Comparison of ENCODE assay signal across 18 cellular contexts in the genomic region with DNA sequence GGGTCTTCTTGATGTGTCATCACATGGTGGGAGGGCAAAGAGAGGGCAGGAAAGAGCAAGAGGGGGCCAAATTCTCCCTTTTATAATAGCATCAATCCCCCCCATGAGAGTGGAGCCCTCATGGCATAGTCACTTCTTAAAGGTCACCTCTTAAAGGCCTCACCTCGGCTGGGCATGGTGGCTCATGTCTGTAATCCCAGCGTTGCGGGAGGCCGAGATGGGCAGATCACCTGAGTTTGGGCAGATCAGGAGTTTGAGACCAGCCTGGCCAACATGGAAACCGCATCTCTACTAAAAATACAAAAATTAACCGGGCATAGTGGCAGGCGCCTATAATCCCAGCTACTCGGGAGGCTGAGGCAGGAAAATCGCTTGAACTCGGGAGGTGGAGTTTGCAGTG.
"Had no signal": no experiment of that assay in that cellular context is flagged by ENCODE, and none has a peak within 500 bp of the region (broad histone marks: within the 10 kb centered on the region; RNA-seq: fewer than 3 reads in every experiment).

No MANE protein-coding gene starts in this region.

- DNase-seq: colonic mucosa; cortex of kidney; effector CD8-positive, alpha-beta T cell; effector memory CD8-positive, alpha-beta T cell; endodermal cell; foreskin keratinocyte; heart left ventricle; hypothalamus; immature natural killer cell; left cardiac atrium; left lung; left ventricle myocardium superior; lower lobe of right lung; mesenchymal stem cell; midbrain; naive thymus-derived CD4-positive, alpha-beta T cell had no signal

- H3K27ac Mint-ChIP-seq: dendritic cell treated with granulocyte-macrophage colony-stimulating factor and Interleukin-4, amounts not matched to agents 40 ng/mL and 50 ng/mL, for 4 days; effector memory CD8-positive, alpha-beta T cell; endodermal cell; immature natural killer cell had no signal

- H3K27me3 Mint-ChIP-seq: dendritic cell treated with granulocyte-macrophage colony-stimulating factor and Interleukin-4, amounts not matched to agents 40 ng/mL and 50 ng/mL, for 4 days; effector memory CD8-positive, alpha-beta T cell; naive thymus-derived CD4-positive, alpha-beta T cell had no signal

- H3K4me3 Mint-ChIP-seq: dendritic cell treated with granulocyte-macrophage colony-stimulating factor and Interleukin-4, amounts not matched to agents 40 ng/mL and 50 ng/mL, for 4 days; effector memory CD8-positive, alpha-beta T cell; endodermal cell; immature natural killer cell; naive thymus-derived CD4-positive, alpha-beta T cell had no signal

- H3K4me1 Mint-ChIP-seq: immature natural killer cell had no signal

- ATAC-seq: effector memory CD8-positive, alpha-beta T cell; foreskin keratinocyte; gastroesophageal sphincter; heart left ventricle; left cardiac atrium; left lung; left ventricle myocardium superior; lower lobe of right lung; naive thymus-derived CD4-positive, alpha-beta T cell had no signal

- H3K9me3 Mint-ChIP-seq: dendritic cell treated with granulocyte-macrophage colony-stimulating factor and Interleukin-4, amounts not matched to agents 40 ng/mL and 50 ng/mL, for 4 days; effector memory CD8-positive, alpha-beta T cell; immature natural killer cell; naive thymus-derived CD4-positive, alpha-beta T cell had no signal
